24 cellular contexts compared by ENCODE assay signal in the genomic region with DNA sequence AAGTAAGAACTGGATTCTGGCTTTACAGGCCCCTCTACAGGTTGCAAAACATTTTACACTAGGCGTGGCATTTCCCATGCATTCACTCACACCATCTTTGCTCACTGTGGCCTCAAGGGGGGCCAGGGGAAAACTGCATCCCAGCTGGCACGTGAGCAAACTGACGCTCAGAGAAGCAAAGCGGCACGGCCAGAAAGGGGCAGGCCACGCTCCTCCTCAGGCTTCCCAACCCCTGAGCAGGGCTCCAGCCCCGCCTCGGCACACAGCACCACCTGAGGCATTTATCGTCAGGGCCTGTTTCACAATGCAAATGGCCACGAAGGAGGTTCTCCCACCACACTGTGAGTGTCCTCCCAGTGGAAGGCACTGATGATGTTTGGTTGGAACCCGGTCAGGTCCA.
DNase-seq lines count a peak whose midpoint lies in the region; ATAC-seq, FAIRE-seq and TF ChIP-seq lines count a peak whose summit lies in the region.
"Had no signal": no experiment of that assay in that cellular context is flagged by ENCODE, and none has a peak within 500 bp of the region (broad histone marks: within the 10 kb centered on the region; RNA-seq: fewer than 3 reads in every experiment).

No MANE protein-coding gene starts in this region.

- H3K27ac Mint-ChIP-seq in CD8-positive, alpha-beta T cell, result peak overlapping the region; percentile 90
- H3K27ac Mint-ChIP-seq in activated T-helper 17 cell treated with anti-CD3 and anti-CD28 coated beads, Interleukin-2, amount 50 U/mL, for 72 hours, result peak overlapping the region; percentile 86
- H3K27ac Mint-ChIP-seq in naive thymus-derived CD8-positive, alpha-beta T cell, result peak overlapping the region; percentile 91 to 99 (median 96)
- H3K27ac Mint-ChIP-seq: endodermal cell had no signal

- H3K27me3 Mint-ChIP-seq in CD8-positive, alpha-beta T cell (ENCODE audit: low read depth), result no peaks in the 10 kb centered on the region
- no peaks in the 10 kb centered on the region for H3K27me3 Mint-ChIP-seq in activated T-helper 17 cell treated with anti-CD3 and anti-CD28 coated beads, Interleukin-2, amount 50 U/mL, for 72 hours
- H3K27me3 Mint-ChIP-seq in naive thymus-derived CD8-positive, alpha-beta T cell, result no peaks in the 10 kb centered on the region

- peak; percentile 57 for DNase-seq in activated CD4-positive, alpha-beta T cell treated with anti-CD3 and anti-CD28 coated beads for 48 hours
- no peak for DNase-seq in activated CD4-positive, alpha-beta T cell treated with anti-CD3 and anti-CD28 coated beads, Interleukin-2, amount 50 U/mL, for 1 hour
- peak in 2 of 7 experiments; percentile 24 to 62 for DNase-seq in CD8-positive, alpha-beta T cell
- DNase-seq in naive thymus-derived CD8-positive, alpha-beta T cell, result peak in 5 of 10 donors; percentile 50 to 70 (median 56)
- no peak for DNase-seq in HTR-8/SVneo (ENCODE audit: insufficient read length, low spot score)
- DNase-seq in NCI-H2081 (lab: John Stamatoyannopoulos, UW), result no peak
- DNase-seq: activated CD4-positive, alpha-beta T cell treated with anti-CD3 and anti-CD28 coated beads, Interleukin-2, amount 50 U/mL, for 4 hours; BE2C; body of pancreas; endodermal cell; Kasumi-1; mammary epithelial cell; NCI-H1092; NCI-H2107; NCI-H524 treated with DMSO at 0.1 percent for 48 hours; SK-N-SH; stimulated activated CD4-positive, alpha-beta T cell treated with anti-CD3 and anti-CD28 coated beads, Interleukin-12 subunit alpha, Interleukin-12 subunit beta, amount 100 ng/mL, for 4 hours; substantia nigra had no signal

- peak overlapping the region; percentile 38 for H3K4me3 ChIP-seq in CD8-positive, alpha-beta T cell (ENCODE audit: low read depth, low read length)
- H3K4me3 ChIP-seq: A549, body of pancreas, HAP-1, right atrium auricular region had no signal

- H3K36me3 ChIP-seq in CD8-positive, alpha-beta T cell (ENCODE audit: insufficient read depth, low read length), result peaks cover 11% of the 10 kb centered on the region
- H3K36me3 ChIP-seq: BE2C, HAP-1, right atrium auricular region had no signal

- TF ChIP-seq CTCF in CD8-positive, alpha-beta T cell (IDR thresholded peaks at IDR 0.05), result no peak

- intact Hi-C loops in CD8-positive, alpha-beta T cell (cut with DNase I, micrococcal nuclease), result loop anchor here in 1 of 2 experiments (5.0 to 10.0 kb wide), 4 partner anchors 234 to 1576 kb away; no protein-coding TSS in a partner anchor

- POLR2A ChIA-PET in CD8-positive, alpha-beta T cell (lab: Charles Lee), result interaction anchor here (1.4 kb wide), 1 partner anchor 81 kb away, joined by 5 read pairs; no protein-coding TSS in a partner anchor
- POLR2A ChIA-PET in naive thymus-derived CD8-positive, alpha-beta T cell (lab: Charles Lee), result interaction anchor here (1.1 to 76.3 kb wide), 5 partner anchors 9 to 1045 kb away, joined by 3 to 2798 read pairs (median 3); no protein-coding TSS in a partner anchor

- no peak for FAIRE-seq in HTR-8/SVneo (lab: Jason Lieb, UNC)
- FAIRE-seq: A549, TTC549 had no signal

- peak overlapping the region; percentile 40 for H3K27ac ChIP-seq in CD8-positive, alpha-beta T cell (ENCODE audit: low read depth, low read length)
- H3K27ac ChIP-seq: A549, body of pancreas, right atrium auricular region had no signal

- peak overlapping the region; percentile 54 for H3K4me3 Mint-ChIP-seq in CD8-positive, alpha-beta T cell
- H3K4me3 Mint-ChIP-seq in activated T-helper 17 cell treated with anti-CD3 and anti-CD28 coated beads, Interleukin-2, amount 50 U/mL, for 72 hours, result peak overlapping the region; percentile 82
- peak overlapping the region; percentile 52 to 93 (median 83) for H3K4me3 Mint-ChIP-seq in naive thymus-derived CD8-positive, alpha-beta T cell
- H3K4me3 Mint-ChIP-seq: endodermal cell had no signal

- H3K27me3 ChIP-seq in CD8-positive, alpha-beta T cell (ENCODE audit: insufficient read depth, low read length), result no peaks in the 10 kb centered on the region
- H3K27me3 ChIP-seq: BE2C, body of pancreas, right atrium auricular region had no signal

- no peaks in the 10 kb centered on the region for H3K9me3 Mint-ChIP-seq in CD8-positive, alpha-beta T cell
- no peaks in the 10 kb centered on the region for H3K9me3 Mint-ChIP-seq in activated T-helper 17 cell treated with anti-CD3 and anti-CD28 coated beads, Interleukin-2, amount 50 U/mL, for 72 hours
- H3K9me3 Mint-ChIP-seq in naive thymus-derived CD8-positive, alpha-beta T cell, result peaks cover 0 to 3% (median 0%) of the 10 kb centered on the region in 9 donors
- H3K9me3 Mint-ChIP-seq: endodermal cell had no signal

- ATAC-seq in CD8-positive, alpha-beta T cell, result peak; percentile 32
- no peak for ATAC-seq in activated T-helper 17 cell treated with anti-CD3 and anti-CD28 coated beads, Interleukin-2, amount 50 U/mL, for 72 hours (replicated peaks)
- peak; percentile 7 to 48 for ATAC-seq in naive thymus-derived CD8-positive, alpha-beta T cell
- no peak for ATAC-seq in HG03045 (IDR thresholded peaks at IDR 0.05; ENCODE audit: unreplicated experiment)
- ATAC-seq: A549, body of pancreas had no signal

- peaks cover 92% of the 10 kb centered on the region for H3K4me1 Mint-ChIP-seq in CD8-positive, alpha-beta T cell (ENCODE audit: low read depth)
- H3K4me1 Mint-ChIP-seq in activated T-helper 17 cell treated with anti-CD3 and anti-CD28 coated beads, Interleukin-2, amount 50 U/mL, for 72 hours, result peaks cover 59% of the 10 kb centered on the region
- H3K4me1 Mint-ChIP-seq in naive thymus-derived CD8-positive, alpha-beta T cell, result peaks cover 57 to 94% (median 90%) of the 10 kb centered on the region in 4 donors

- no peaks in the 10 kb centered on the region for H3K9me3 ChIP-seq in CD8-positive, alpha-beta T cell (ENCODE audit: low read length)
- H3K9me3 ChIP-seq: A549, BE2C, body of pancreas, HAP-1, right atrium auricular region, SK-N-SH had no signal

- H3K4me1 ChIP-seq in CD8-positive, alpha-beta T cell (ENCODE audit: insufficient read depth, low read length), result peaks cover 93% of the 10 kb centered on the region
- H3K4me1 ChIP-seq: A549, BE2C, body of pancreas, HAP-1, right atrium auricular region had no signal

- CTCF ChIA-PET in CD8-positive, alpha-beta T cell (lab: Charles Lee), result interaction anchor here (1.2 to 1.7 kb wide), 3 partner anchors 10 to 84 kb away, joined by 3 to 6 read pairs (median 6); no protein-coding TSS in a partner anchor

- H3K36me3 Mint-ChIP-seq in CD8-positive, alpha-beta T cell, result peaks cover 84% of the 10 kb centered on the region
- H3K36me3 Mint-ChIP-seq in activated T-helper 17 cell treated with anti-CD3 and anti-CD28 coated beads, Interleukin-2, amount 50 U/mL, for 72 hours (ENCODE audit: low read depth), result peaks cover 97% of the 10 kb centered on the region
- peaks cover 0 to 80% (median 10%) of the 10 kb centered on the region in 3 donors for H3K36me3 Mint-ChIP-seq in naive thymus-derived CD8-positive, alpha-beta T cell

Comparison
In these comparisons a context has a peak if more than half of its experiments do, and no peak if none do; other contexts are left out.
1. ATAC-seq: peak in CD8-positive, alpha-beta T cell (single experiment) and naive thymus-derived CD8-positive, alpha-beta T cell (2 of 2); none in activated T-helper 17 cell treated with anti-CD3 and anti-CD28 coated beads, Interleukin-2, amount 50 U/mL, for 72 hours (single experiment) and HG03045 (single experiment).
2. Peak in every context shown above with its lines, with median percentiles within 50 percentile points of each other: H3K27ac Mint-ChIP-seq and H3K4me3 Mint-ChIP-seq.